Comparison of ENCODE assay signal across 19 cellular contexts in genomic region chr11:123227763-123228488, GRCh38.
"Had no signal": no experiment of that assay in that cellular context is flagged by ENCODE, and none has a peak within 500 bp of the region (broad histone marks: within the 10 kb centered on the region; RNA-seq: fewer than 3 reads in every experiment).

No MANE protein-coding gene starts in this region.

- H3K36me3 ChIP-seq: colonic mucosa, esophagus squamous epithelium, left ventricle myocardium inferior, lower lobe of right lung, neutrophil, uterus had no signal

- H3K9me3 Mint-ChIP-seq: type B pancreatic cell had no signal

- H3K27me3 ChIP-seq: colonic mucosa, hepatocyte, neutrophil, uterus had no signal

- H3K4me3 Mint-ChIP-seq: memory B cell; naive thymus-derived CD4-positive, alpha-beta T cell; nephron progenitor cell; type B pancreatic cell had no signal

- H3K4me1 ChIP-seq: colonic mucosa, lower lobe of right lung, psoas muscle, uterus had no signal

- H3K4me3 ChIP-seq: colonic mucosa, esophagus squamous epithelium, hepatocyte, left ventricle myocardium inferior, lower lobe of right lung, psoas muscle, uterus had no signal

- H3K27ac ChIP-seq: colonic mucosa, esophagus squamous epithelium, hepatocyte, left ventricle myocardium inferior, lower lobe of right lung, neutrophil, psoas muscle, uterus had no signal

- H3K27ac Mint-ChIP-seq: memory B cell; naive thymus-derived CD4-positive, alpha-beta T cell; nephron progenitor cell; type B pancreatic cell had no signal

- H3K79me2 ChIP-seq: hepatocyte had no signal

- H2AFZ ChIP-seq: hepatocyte had no signal

- H3K36me3 Mint-ChIP-seq: memory B cell, type B pancreatic cell had no signal

- H3K4me2 ChIP-seq: hepatocyte had no signal

- DNase-seq: colonic mucosa; dermis blood vessel endothelial cell; esophagus squamous epithelium; head of caudate nucleus; kidney; left cardiac atrium; left ventricle myocardium inferior; lower lobe of right lung; naive thymus-derived CD4-positive, alpha-beta T cell; nephron progenitor cell; psoas muscle; small intestine; stimulated activated CD4-positive, alpha-beta T cell treated with anti-CD3 and anti-CD28 coated beads, Interleukin-12 subunit alpha, Interleukin-12 subunit beta, amount 100 ng/mL, for 4 hours; stimulated activated naive CD4-positive, alpha-beta T cell; uterus had no signal

- ATAC-seq: left cardiac atrium; lower lobe of right lung; naive thymus-derived CD4-positive, alpha-beta T cell; psoas muscle had no signal

- H3K9me3 ChIP-seq: colonic mucosa, esophagus squamous epithelium, left ventricle myocardium inferior, lower lobe of right lung, neutrophil, psoas muscle, uterus had no signal
